ENCODE assay signal across 2 cellular contexts in the genomic region with DNA sequence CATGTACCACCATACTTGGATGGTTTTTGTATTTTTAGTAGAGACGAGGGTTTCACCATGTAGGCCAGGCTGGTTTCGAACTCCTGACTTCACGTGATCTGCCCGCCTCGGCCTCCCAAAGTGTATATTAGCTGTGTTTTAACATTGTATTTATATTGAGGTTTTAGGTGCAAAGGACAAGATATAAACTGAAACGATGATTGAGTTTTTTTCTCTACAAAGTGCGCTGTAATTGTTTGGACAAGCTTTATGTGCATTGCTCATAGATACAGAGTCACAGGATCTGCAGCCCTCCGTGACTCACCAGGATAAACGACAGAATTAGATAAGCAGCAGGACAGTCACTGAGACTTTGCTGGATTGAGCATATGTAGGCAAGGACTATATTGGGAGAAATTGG.
A peak's percentile ranks its signal among the peaks of the same experiment; 100 is the strongest.
TF ChIP-seq lines count a peak whose summit lies in the region.

No MANE protein-coding gene starts in this region.

TF ChIP-seq in HepG2, 621 proteins besides CTCF, POLR2A, EP300 and RAD21:
- TF ChIP-seq, protein P1, sequence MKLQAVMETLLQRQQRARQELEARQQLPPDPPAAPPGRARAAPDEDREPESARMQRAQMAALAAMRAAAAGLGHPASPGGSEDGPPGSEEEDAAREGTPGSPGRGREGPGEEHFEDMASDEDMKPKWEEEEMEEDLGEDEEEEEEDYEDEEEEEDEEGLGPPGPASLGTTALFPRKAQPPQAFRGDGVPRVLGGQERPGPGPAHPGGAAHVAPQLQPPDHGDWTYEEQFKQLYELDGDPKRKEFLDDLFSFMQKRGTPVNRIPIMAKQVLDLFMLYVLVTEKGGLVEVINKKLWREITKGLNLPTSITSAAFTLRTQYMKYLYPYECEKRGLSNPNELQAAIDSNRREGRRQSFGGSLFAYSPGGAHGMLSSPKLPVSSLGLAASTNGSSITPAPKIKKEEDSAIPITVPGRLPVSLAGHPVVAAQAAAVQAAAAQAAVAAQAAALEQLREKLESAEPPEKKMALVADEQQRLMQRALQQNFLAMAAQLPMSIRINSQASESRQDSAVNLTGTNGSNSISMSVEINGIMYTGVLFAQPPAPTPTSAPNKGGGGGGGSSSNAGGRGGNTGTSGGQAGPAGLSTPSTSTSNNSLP (IDR thresholded peaks at IDR 0.05; ENCODE audit: low read depth, low read length): peak; percentile 36; the same call in 1 of the 2 replicates
- peak; percentile 62 for TF ChIP-seq FOSL2 (CRISPR knock-in tag; IDR thresholded peaks at IDR 0.05)
- TF ChIP-seq, protein P2, sequence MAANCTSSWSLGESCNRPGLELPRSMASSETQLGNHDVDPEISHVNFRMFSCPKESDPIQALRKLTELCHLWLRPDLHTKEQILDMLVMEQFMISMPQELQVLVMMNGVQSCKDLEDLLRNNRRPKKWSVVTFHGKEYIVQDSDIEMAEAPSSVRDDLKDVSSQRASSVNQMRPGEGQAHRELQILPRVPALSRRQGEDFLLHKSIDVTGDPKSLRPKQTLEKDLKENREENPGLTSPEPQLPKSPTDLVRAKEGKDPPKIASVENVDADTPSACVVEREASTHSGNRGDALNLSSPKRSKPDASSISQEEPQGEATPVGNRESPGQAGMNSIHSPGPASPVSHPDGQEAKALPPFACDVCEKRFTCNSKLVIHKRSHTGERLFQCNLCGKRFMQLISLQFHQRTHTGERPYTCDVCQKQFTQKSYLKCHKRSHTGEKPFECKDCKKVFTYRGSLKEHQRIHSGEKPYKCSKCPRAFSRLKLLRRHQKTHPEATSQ (CRISPR knock-in tag; IDR thresholded peaks at IDR 0.05; ENCODE audit: borderline replicate concordance): no peak

TF ChIP-seq in H1, 55 proteins besides CTCF, POLR2A, EP300 and RAD21:
- TF ChIP-seq KDM1A (IDR thresholded peaks at IDR 0.05; ENCODE audit: borderline replicate concordance, low read length) (no peak), CEBPB (IDR thresholded peaks at IDR 0.05; ENCODE audit: low read depth, low read length) (0 out of 2 replicates have a peak, but pooled peaks have one; percentile 0)
